8 cellular contexts compared by ENCODE assay signal in genomic region chr11:9759519-9760179, GRCh38.
DNase-seq lines count a peak whose midpoint lies in the region; ATAC-seq and TF ChIP-seq lines count a peak whose summit lies in the region.

No MANE protein-coding gene starts in this region.

- peak overlapping the region; percentile 85 for H3K4me2 ChIP-seq in fibroblast of lung (ENCODE audit: extremely low read depth, insufficient read depth, low read length)

- H3K4me1 ChIP-seq in Peyer's patch (peaks cover 2 to 39% (median 24%) of the 10 kb centered on the region in 4 donors), fibroblast of lung (ENCODE audit: control insufficient read depth, extremely low read depth, insufficient read depth, low read length) (peaks cover 45% of the 10 kb centered on the region)

- H2AFZ ChIP-seq in fibroblast of lung (ENCODE audit: low read length) = no peak overlapping the region

- TF ChIP-seq CTCF in 22Rv1 (IDR thresholded peaks at IDR 0.05) = no peak
- peak in 2 of 6 experiments; percentile 8 to 21 for TF ChIP-seq CTCF in Peyer's patch (IDR thresholded peaks at IDR 0.05)
- TF ChIP-seq CTCF in fibroblast of lung (conservative IDR thresholded peaks at IDR 0.05 in 1 of 2, IDR thresholded peaks at IDR 0.05 in 1 of 2; ENCODE audit: low read depth in 1 of 2, low read length in 2 of 2) = no peak
- TF ChIP-seq CTCF in omental fat pad (IDR thresholded peaks at IDR 0.05) = no peak

- H3K36me3 ChIP-seq in Peyer's patch = no peaks in the 10 kb centered on the region
- no peaks in the 10 kb centered on the region for H3K36me3 ChIP-seq in fibroblast of lung (ENCODE audit: control insufficient read depth, insufficient read depth, low read length)

- H4K20me1 ChIP-seq in fibroblast of lung (ENCODE audit: control insufficient read depth, extremely low read depth, insufficient read depth, low read length) = no peaks in the 10 kb centered on the region

- no peaks in the 10 kb centered on the region for H3K79me2 ChIP-seq in fibroblast of lung (ENCODE audit: control insufficient read depth, insufficient read depth, low read length)

- H3K27ac ChIP-seq in 22Rv1 (peak overlapping the region; percentile 75; the same call in 1 of the 2 replicates), Peyer's patch (peak overlapping the region; percentile 81 to 91 (median 88)), fibroblast of lung (ENCODE audit: insufficient read depth, low read length) (peak overlapping the region; percentile 92), temporal lobe (ENCODE audit: low read depth, low read length) (peak overlapping the region; percentile 78)

- peak in 1 of 2 donors; percentile 31 for TF ChIP-seq POLR2A in Peyer's patch (IDR thresholded peaks at IDR 0.05)

- H3K9me3 ChIP-seq in Peyer's patch (no peaks in the 10 kb centered on the region), fibroblast of lung (ENCODE audit: control insufficient read depth, insufficient read depth, low read depth, low read length) (no peaks in the 10 kb centered on the region)

- DNase-seq in Peyer's patch = peak; percentile 68 to 95 (median 92)
- DNase-seq in activated T-helper 1 cell treated with Interleukin-2 at 50 U/mL for 16 hours (ENCODE audit: low read depth) = peak; percentile 81
- peak; percentile 99 to 100 for DNase-seq in fibroblast of lung (ENCODE audit: low read depth in 2 of 2)
- peak; percentile 94 for DNase-seq in omental fat pad (ENCODE audit: low spot score)

- H3K27me3 ChIP-seq in Peyer's patch (no peaks in the 10 kb centered on the region), fibroblast of lung (ENCODE audit: control insufficient read depth, insufficient read depth, low read length) (no peaks in the 10 kb centered on the region)

- peak overlapping the region; percentile 78 for H3K9ac ChIP-seq in fibroblast of lung (ENCODE audit: insufficient read depth, low read length)

- H3K4me3 ChIP-seq in Peyer's patch (peak overlapping the region in 3 of 4 donors; percentile 79 to 84 (median 83)), fibroblast of lung (replicated peaks in 1 of 4; ENCODE audit: control extremely low read depth in 1 of 4, insufficient read depth in 1 of 4, low read depth in 3 of 4, low read length in 4 of 4) (no peak overlapping the region)

- peak; percentile 54 for ATAC-seq in GM18511 (IDR thresholded peaks at IDR 0.05; ENCODE audit: unreplicated experiment)
- ATAC-seq in HG03439 (IDR thresholded peaks at IDR 0.05; ENCODE audit: unreplicated experiment) = peak; percentile 48
- ATAC-seq in omental fat pad (ENCODE audit: low FRiP score) = peak; percentile 55

Comparison
In these comparisons a context has a peak if more than half of its experiments do, and no peak if none do; other contexts are left out.
1. H3K4me3 ChIP-seq: peak in Peyer's patch (3 of 4); none in fibroblast of lung (0 of 4).
2. Peak in every context shown above with its lines, with median percentiles within 50 percentile points of each other: H3K27ac ChIP-seq, ATAC-seq and DNase-seq.